ENCODE assay signal across 1 cellular context in the genomic region with DNA sequence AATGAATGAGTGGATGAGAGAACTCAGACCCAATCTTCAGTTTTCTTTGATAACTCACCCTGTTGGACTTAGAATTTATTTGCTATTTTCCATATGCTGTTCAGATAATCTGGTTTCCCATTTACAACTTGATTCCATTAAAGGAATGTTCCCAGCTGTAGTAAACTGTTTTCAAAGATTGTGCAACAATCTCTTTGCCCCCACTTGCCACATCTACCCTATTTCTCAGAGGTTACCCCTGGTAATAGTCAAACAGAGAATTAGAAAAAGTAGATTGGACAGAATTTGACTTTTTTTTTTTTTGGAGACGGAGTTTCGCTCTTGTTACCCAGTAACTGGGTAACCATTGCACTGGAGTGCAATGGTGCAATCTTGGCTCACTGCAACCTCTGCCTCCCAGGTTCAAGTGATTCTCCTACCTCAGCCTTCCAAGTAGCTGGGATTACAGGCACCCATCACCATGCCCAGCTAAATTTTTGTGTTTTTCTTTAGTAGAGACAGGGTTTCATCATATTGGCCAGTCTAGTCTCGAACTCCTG.
TF ChIP-seq lines count a peak whose summit lies in the region.

No MANE protein-coding gene starts in this region.

TF ChIP-seq in liver, 16 proteins besides CTCF, POLR2A, EP300 and RAD21 (continued from another document):
- peak in 1 of 2 donors; percentile 40 for TF ChIP-seq RXRA (IDR thresholded peaks at IDR 0.05)
